In genomic region chr14:60248697-60249314, GRCh38 we compare ENCODE assay signal across 8 cellular contexts. TPM values are rescaled to one million over a fixed set of nuclear protein-coding genes. Genes with fewer than 3 reads are reported as not detected.
DNase-seq lines count a peak whose midpoint lies in the region; TF ChIP-seq lines count a peak whose summit lies in the region.

TSS of gene PPM1A (plus strand) at chr14:60249221. CDS start at chr14:60282704, 33,483 bp downstream.

- H4K20me1 ChIP-seq in H9 (ENCODE audit: control insufficient read depth, insufficient read depth, insufficient read length): no peaks in the 10 kb centered on the region

- H3K4me3 Mint-ChIP-seq in H9 (peak within 1 kb of the TSS; percentile 84 to 93), nephron progenitor cell (peak within 1 kb of the TSS; percentile 96)
- H3K4me3 Mint-ChIP-seq in stimulated activated naive CD8-positive, alpha-beta T cell treated with anti-CD3 and anti-CD28 coated beads, Interleukin-15, Interleukin-2, amounts not matched to agents 100 ng/mL and 50 ng/mL, for 24 hours: peak within 1 kb of the TSS; percentile 92

- H3K4me1 ChIP-seq in H9 (ENCODE audit: insufficient read depth, low read length): peaks cover 5% of the 10 kb centered on the region

- no peaks in the 10 kb centered on the region for H3K79me1 ChIP-seq in H9 (ENCODE audit: insufficient read depth, low read depth, low read length, poor library complexity, severe bottlenecking)

- H3K9me3 Mint-ChIP-seq in H9 (peaks cover 1 to 3% of the 10 kb centered on the region in 2 experiments; a peak in 3 of 5 replicates), nephron progenitor cell (no peaks in the 10 kb centered on the region)
- H3K9me3 Mint-ChIP-seq in stimulated activated naive CD8-positive, alpha-beta T cell treated with anti-CD3 and anti-CD28 coated beads, Interleukin-15, Interleukin-2, amounts not matched to agents 100 ng/mL and 50 ng/mL, for 24 hours: no peaks in the 10 kb centered on the region

- H3K18ac ChIP-seq in H9 (ENCODE audit: insufficient read length, low read depth, low read length): peak within 1 kb of the TSS; percentile 97

- H4K91ac ChIP-seq in H9 (ENCODE audit: insufficient read length, low read depth, low read length): peak within 1 kb of the TSS; percentile 85

- H2BK5ac ChIP-seq in H9 (ENCODE audit: insufficient read length, low read length): peak within 1 kb of the TSS; percentile 32

- H2BK15ac ChIP-seq in H9 (ENCODE audit: low read depth, low read length): no peak within 1 kb of the TSS

- peak within 1 kb of the TSS; percentile 59 for H3K4ac ChIP-seq in H9 (ENCODE audit: low read depth, low read length)

- H2AK5ac ChIP-seq in H9 (ENCODE audit: insufficient read length, low read length): peak within 1 kb of the TSS; percentile 4

- H3K23ac ChIP-seq in H9 (ENCODE audit: insufficient read length, low read depth, low read length): no peak within 1 kb of the TSS

- no peak within 1 kb of the TSS for H4K8ac ChIP-seq in H9 (replicated peaks; ENCODE audit: insufficient read length, low read depth, low read length)

- TF ChIP-seq CTCF in H9 (conservative IDR thresholded peaks at IDR 0.05) (no peak), nephron progenitor cell (IDR thresholded peaks at IDR 0.05) (no peak)

- H3K27me3 Mint-ChIP-seq in H9 (ENCODE audit: low read depth) (no peaks in the 10 kb centered on the region), nephron progenitor cell (ENCODE audit: low read depth, poor library complexity) (peaks cover 2% of the 10 kb centered on the region)
- no peaks in the 10 kb centered on the region for H3K27me3 Mint-ChIP-seq in stimulated activated naive CD8-positive, alpha-beta T cell treated with anti-CD3 and anti-CD28 coated beads, Interleukin-15, Interleukin-2, amounts not matched to agents 100 ng/mL and 50 ng/mL, for 24 hours

- H3K4me2 ChIP-seq in H9 (ENCODE audit: insufficient read depth, insufficient read length, low read length): peak within 1 kb of the TSS; percentile 84

- peaks cover 20% of the 10 kb centered on the region; the same call in 1 of the 2 replicates for H3K79me2 ChIP-seq in H9 (ENCODE audit: insufficient read depth, low read length)

- H3K23me2 ChIP-seq in H9 (ENCODE audit: insufficient read length, low read depth, low read length, poor library complexity, severe bottlenecking): peaks cover 12% of the 10 kb centered on the region

- H2BK12ac ChIP-seq in H9 (ENCODE audit: insufficient read length, low read depth, low read length): peak within 1 kb of the TSS; percentile 71

- H3T11ph ChIP-seq in H9 (ENCODE audit: low read length): peak within 1 kb of the TSS; percentile 3

- H3K27ac Mint-ChIP-seq in H9 (peak within 1 kb of the TSS; percentile 100), nephron progenitor cell (peak within 1 kb of the TSS; percentile 100)
- H3K27ac Mint-ChIP-seq in stimulated activated naive CD8-positive, alpha-beta T cell treated with anti-CD3 and anti-CD28 coated beads, Interleukin-15, Interleukin-2, amounts not matched to agents 100 ng/mL and 50 ng/mL, for 24 hours: peak within 1 kb of the TSS; percentile 99

- H3K27me3 ChIP-seq in H9 (ENCODE audit: insufficient read depth, low read length): no peaks in the 10 kb centered on the region

- peak within 1 kb of the TSS; percentile 91 for H3K9ac ChIP-seq in H9 (ENCODE audit: extremely low read depth, insufficient read length, low read length)

- DNase-seq in ELR (ENCODE audit: low read depth) (peak; percentile 94), H9 (peak; percentile 96), M059J (ENCODE audit: low read depth) (peak; percentile 89), SHP77 treated with DMSO at 0.1 percent for 48 hours (lab: John Stamatoyannopoulos, UW) (peak; percentile 86), fibroblast of the conjunctiva (ENCODE audit: low read depth) (peak; percentile 93), nephron progenitor cell (peak; percentile 97)
- peak; percentile 98 for DNase-seq in activated effector memory CD4-positive, alpha-beta T cell treated with anti-CD3 and anti-CD28 coated beads, Interleukin-2, amount 50 U/mL, for 16 hours

- H4K5ac ChIP-seq in H9 (ENCODE audit: insufficient read length, low read depth, low read length): peak within 1 kb of the TSS; percentile 45

- H3K36me3 Mint-ChIP-seq in H9 (ENCODE audit: insufficient read depth in 1 of 3, low read depth in 3 of 3) (peaks cover 0 to 2% (median 0%) of the 10 kb centered on the region in 3 experiments; a peak in 3 of 7 replicates), nephron progenitor cell (ENCODE audit: low read depth) (peaks cover 11% of the 10 kb centered on the region)
- H3K36me3 Mint-ChIP-seq in stimulated activated naive CD8-positive, alpha-beta T cell treated with anti-CD3 and anti-CD28 coated beads, Interleukin-15, Interleukin-2, amounts not matched to agents 100 ng/mL and 50 ng/mL, for 24 hours (ENCODE audit: low read depth): peaks cover 20% of the 10 kb centered on the region

- H2AFZ ChIP-seq in H9 (ENCODE audit: low read length): no peak within 1 kb of the TSS

- no CpG with 5 or more reads among the region's 73 CpGs for WGBS in H9 (ENCODE audit: extremely low coverage, insufficient read length, low lambda C conversion rate)

- H3K4me1 Mint-ChIP-seq in H9 (peaks cover 61 to 62% of the 10 kb centered on the region in 2 experiments), nephron progenitor cell (peaks cover 48% of the 10 kb centered on the region)
- H3K4me1 Mint-ChIP-seq in stimulated activated naive CD8-positive, alpha-beta T cell treated with anti-CD3 and anti-CD28 coated beads, Interleukin-15, Interleukin-2, amounts not matched to agents 100 ng/mL and 50 ng/mL, for 24 hours (ENCODE audit: low read depth): peaks cover 59% of the 10 kb centered on the region

- no peak within 1 kb of the TSS for H2BK20ac ChIP-seq in H9 (ENCODE audit: low read depth, low read length, poor library complexity, severe bottlenecking)

- H3K9me3 ChIP-seq in H9 (ENCODE audit: control insufficient read depth, low read depth, low read length): no peaks in the 10 kb centered on the region

- peak within 1 kb of the TSS; percentile 97 for H3K14ac ChIP-seq in H9 (ENCODE audit: insufficient read depth, low read length)

- H2BK120ac ChIP-seq in H9 (ENCODE audit: low read depth, low read length, poor library complexity, severe bottlenecking): peak within 1 kb of the TSS; percentile 85

- peak within 1 kb of the TSS; percentile 43 for H3K27ac ChIP-seq in H9 (ENCODE audit: insufficient read length, low read depth, low read length)

- H3K56ac ChIP-seq in H9 (ENCODE audit: insufficient read length, low read depth, low read length): no peak within 1 kb of the TSS

RNA-seq across cellular contexts. Expression of gene PPM1A, which starts in this region (rescaled TPM):
- 41.7 and 49.2 TPM in 2 replicates for total RNA-seq in H9 (2021)
- 20.0 and 23.4 TPM in 2 replicates for total RNA-seq in M059J (2014; rRNA removed; shearing (Covaris generic))

Comparison
In these comparisons a context has a peak if more than half of its experiments do, and no peak if none do; other contexts are left out.
1. Peak in every context shown above with its lines: DNase-seq and H3K27ac ChIP-seq.